ENCODE assay signal across 14 cellular contexts in genomic region chr1:218156602-218157001, GRCh38.
DNase-seq lines count a peak whose midpoint lies in the region; ATAC-seq and TF ChIP-seq lines count a peak whose summit lies in the region.
"Had no signal": no experiment of that assay in that cellular context is flagged by ENCODE, and none has a peak within 500 bp of the region (broad histone marks: within the 10 kb centered on the region; RNA-seq: fewer than 3 reads in every experiment).

No MANE protein-coding gene starts in this region.

- no peaks in the 10 kb centered on the region for H3K79me2 ChIP-seq in neural progenitor cell (ENCODE audit: low read depth)

- H3K4me3 ChIP-seq in neural progenitor cell: no peak overlapping the region
- H3K4me3 ChIP-seq: lung had no signal

- H3K4me1 Mint-ChIP-seq in neural progenitor cell: peaks cover 3% of the 10 kb centered on the region
- H3K4me1 Mint-ChIP-seq: brain had no signal

- H3K9me3 ChIP-seq in neural progenitor cell (ENCODE audit: low read depth): no peaks in the 10 kb centered on the region

- peak; percentile 17 for DNase-seq in NCI-H2029 (lab: John Stamatoyannopoulos, UW)
- no peak for DNase-seq in NCI-H2029 treated with DMSO at 0.1 percent for 48 hours (lab: John Stamatoyannopoulos, UW)
- DNase-seq in NCI-H345 (lab: John Stamatoyannopoulos, UW): peak; percentile 76
- DNase-seq in left cardiac atrium: peak; percentile 55
- peak; percentile 74 for DNase-seq in neural progenitor cell (ENCODE audit: low spot score)
- DNase-seq in DMS79 treated with DMSO at 0.1 percent for 48 hours (lab: John Stamatoyannopoulos, UW): no peak
- DNase-seq in GF-D8 (lab: John Stamatoyannopoulos, UW): no peak
- DNase-seq: activated CD4-positive, alpha-beta T cell treated with anti-CD3 and anti-CD28 coated beads, Interleukin-2, amount 50 U/mL, for 4 hours; activated gamma-delta T cell; PC-3 had no signal

- H2AFZ ChIP-seq in neural progenitor cell (replicated peaks): no peak overlapping the region

- no peaks in the 10 kb centered on the region for H3K36me3 Mint-ChIP-seq in neural progenitor cell
- H3K36me3 Mint-ChIP-seq: brain had no signal

- H3K9me3 Mint-ChIP-seq in neural progenitor cell: no peaks in the 10 kb centered on the region
- H3K9me3 Mint-ChIP-seq: brain; T-helper 2 cell treated with Interferon-gamma antibody and Interleukin-4, amounts not matched to agents 5 μg/mL and 100 μg/mL, for 36 hours had no signal

- peak; percentile 23 for TF ChIP-seq CTCF in neural progenitor cell (IDR thresholded peaks at IDR 0.05)

- H3K27ac ChIP-seq in neural progenitor cell: no peak overlapping the region

- H3F3A ChIP-seq in neural progenitor cell (ENCODE audit: low read depth): no peaks in the 10 kb centered on the region

- ATAC-seq in left cardiac atrium (peak; percentile 76 to 84), GM19035 (IDR thresholded peaks at IDR 0.05; ENCODE audit: unreplicated experiment) (no peak)
- ATAC-seq: PC-3 had no signal

- H3K4me2 ChIP-seq in neural progenitor cell: peak overlapping the region; percentile 51

- H3K36me3 ChIP-seq in neural progenitor cell: no peaks in the 10 kb centered on the region

- H3K27me3 Mint-ChIP-seq in neural progenitor cell (ENCODE audit: insufficient read depth, low read depth): peaks cover 3% of the 10 kb centered on the region

- no peak overlapping the region for H3K4me3 Mint-ChIP-seq in neural progenitor cell
- H3K4me3 Mint-ChIP-seq: brain; T-helper 2 cell treated with Interferon-gamma antibody and Interleukin-4, amounts not matched to agents 5 μg/mL and 100 μg/mL, for 36 hours had no signal

- H3K27me3 ChIP-seq in neural progenitor cell: peaks cover 4% of the 10 kb centered on the region

- H3K4me1 ChIP-seq in neural progenitor cell: peaks cover 10% of the 10 kb centered on the region

- H3K27ac Mint-ChIP-seq in neural progenitor cell: no peak overlapping the region
- H3K27ac Mint-ChIP-seq: brain; T-helper 2 cell treated with Interferon-gamma antibody and Interleukin-4, amounts not matched to agents 5 μg/mL and 100 μg/mL, for 36 hours had no signal

- intact Hi-C loops in left cardiac atrium (cut with DNase I): no loop called here

- H3K9ac ChIP-seq in neural progenitor cell: no peak overlapping the region

- H4K20me1 ChIP-seq in neural progenitor cell (ENCODE audit: low read depth): no peaks in the 10 kb centered on the region

Comparison
In these comparisons a context has a peak if more than half of its experiments do, and no peak if none do; other contexts are left out.
1. DNase-seq: peak in NCI-H2029 (single experiment), NCI-H345 (single experiment), left cardiac atrium (single experiment) and neural progenitor cell (single experiment); none in NCI-H2029 treated with DMSO at 0.1 percent for 48 hours (single experiment), DMS79 treated with DMSO at 0.1 percent for 48 hours (single experiment) and GF-D8 (single experiment).